In the genomic region with DNA sequence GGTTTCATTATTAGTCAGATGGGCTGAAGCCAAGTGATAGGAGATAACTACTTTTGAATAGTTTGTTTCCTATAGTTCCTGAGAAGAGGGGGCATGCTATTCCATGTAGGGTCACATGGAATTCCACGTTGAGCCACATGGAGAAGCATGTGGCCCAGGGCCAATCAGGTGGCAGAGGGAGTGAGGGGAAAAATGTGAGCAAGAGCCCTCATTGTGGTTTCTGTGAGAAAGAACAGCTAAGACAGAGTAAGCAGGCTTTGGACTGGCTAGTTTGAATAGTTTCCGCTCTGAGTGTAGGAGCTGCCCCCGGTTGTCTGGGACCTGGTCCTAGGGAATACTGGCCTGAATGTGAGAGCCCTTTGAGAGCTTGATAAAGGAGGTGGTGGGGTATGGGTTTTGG, we compare ENCODE assay signal across 1 cellular context.
TF ChIP-seq lines count a peak whose summit lies in the region.

No MANE protein-coding gene starts in this region.

TF ChIP-seq in WTC11, 78 proteins besides CTCF, POLR2A, EP300 and RAD21 (continued from another document):
- TF ChIP-seq, protein P1, sequence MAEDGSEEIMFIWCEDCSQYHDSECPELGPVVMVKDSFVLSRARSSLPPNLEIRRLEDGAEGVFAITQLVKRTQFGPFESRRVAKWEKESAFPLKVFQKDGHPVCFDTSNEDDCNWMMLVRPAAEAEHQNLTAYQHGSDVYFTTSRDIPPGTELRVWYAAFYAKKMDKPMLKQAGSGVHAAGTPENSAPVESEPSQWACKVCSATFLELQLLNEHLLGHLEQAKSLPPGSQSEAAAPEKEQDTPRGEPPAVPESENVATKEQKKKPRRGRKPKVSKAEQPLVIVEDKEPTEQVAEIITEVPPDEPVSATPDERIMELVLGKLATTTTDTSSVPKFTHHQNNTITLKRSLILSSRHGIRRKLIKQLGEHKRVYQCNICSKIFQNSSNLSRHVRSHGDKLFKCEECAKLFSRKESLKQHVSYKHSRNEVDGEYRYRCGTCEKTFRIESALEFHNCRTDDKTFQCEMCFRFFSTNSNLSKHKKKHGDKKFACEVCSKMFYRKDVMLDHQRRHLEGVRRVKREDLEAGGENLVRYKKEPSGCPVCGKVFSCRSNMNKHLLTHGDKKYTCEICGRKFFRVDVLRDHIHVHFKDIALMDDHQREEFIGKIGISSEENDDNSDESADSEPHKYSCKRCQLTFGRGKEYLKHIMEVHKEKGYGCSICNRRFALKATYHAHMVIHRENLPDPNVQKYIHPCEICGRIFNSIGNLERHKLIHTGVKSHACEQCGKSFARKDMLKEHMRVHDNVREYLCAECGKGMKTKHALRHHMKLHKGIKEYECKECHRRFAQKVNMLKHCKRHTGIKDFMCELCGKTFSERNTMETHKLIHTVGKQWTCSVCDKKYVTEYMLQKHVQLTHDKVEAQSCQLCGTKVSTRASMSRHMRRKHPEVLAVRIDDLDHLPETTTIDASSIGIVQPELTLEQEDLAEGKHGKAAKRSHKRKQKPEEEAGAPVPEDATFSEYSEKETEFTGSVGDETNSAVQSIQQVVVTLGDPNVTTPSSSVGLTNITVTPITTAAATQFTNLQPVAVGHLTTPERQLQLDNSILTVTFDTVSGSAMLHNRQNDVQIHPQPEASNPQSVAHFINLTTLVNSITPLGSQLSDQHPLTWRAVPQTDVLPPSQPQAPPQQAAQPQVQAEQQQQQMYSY (CRISPR knock-in tag; IDR thresholded peaks at IDR 0.05): no peak
